9 cellular contexts compared by ENCODE assay signal in the genomic region with DNA sequence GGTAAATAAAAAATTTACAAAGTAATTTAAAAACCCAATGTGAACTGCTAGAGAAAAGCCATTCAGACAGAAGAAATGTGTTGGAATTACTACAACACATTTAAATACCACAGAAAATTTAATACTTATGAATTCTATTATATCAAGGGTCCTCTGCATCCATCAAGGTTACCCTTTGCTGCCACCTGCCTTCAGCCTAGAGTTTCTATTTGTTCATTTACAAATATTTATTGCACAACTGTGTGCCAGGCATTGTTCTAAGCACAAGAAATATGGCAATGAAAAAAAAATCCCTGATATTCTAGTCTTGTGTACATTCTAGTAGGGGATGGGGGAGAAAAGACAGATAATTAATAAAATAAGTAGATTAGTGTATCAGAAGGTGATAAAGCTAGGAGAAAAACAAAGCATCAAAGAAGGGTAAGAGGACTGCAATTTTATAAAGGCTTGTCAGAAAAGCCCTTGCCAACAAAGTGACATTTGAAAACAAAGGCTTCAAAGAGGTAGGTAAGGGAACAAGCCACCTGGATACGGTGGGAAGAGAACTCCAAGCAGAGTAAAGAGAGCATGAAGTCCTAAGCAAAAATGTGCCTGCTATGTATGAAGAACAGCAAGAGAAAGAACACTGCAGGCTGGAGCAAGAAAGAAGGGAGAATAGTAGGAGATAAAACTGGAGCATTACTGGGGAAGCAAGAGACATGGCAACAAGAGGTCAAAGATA. TPM values are rescaled to one million over a fixed set of nuclear protein-coding genes. Genes with fewer than 3 reads are reported as not detected.
A peak's percentile ranks its signal among the peaks of the same experiment; 100 is the strongest.
DNase-seq lines count a peak whose midpoint lies in the region; ATAC-seq and TF ChIP-seq lines count a peak whose summit lies in the region.
"Had no signal": no experiment of that assay in that cellular context is flagged by ENCODE, and none has a peak within 500 bp of the region (broad histone marks: within the 10 kb centered on the region; RNA-seq: fewer than 3 reads in every experiment).

No MANE protein-coding gene starts in this region.

- no peak overlapping the region for H3K4ac ChIP-seq in trophoblast cell (ENCODE audit: low read depth, low read length)

- peak; percentile 7 for DNase-seq in DMS 273 (lab: John Stamatoyannopoulos, UW; ENCODE audit: unreplicated experiment)
- no peak for DNase-seq in DMS 273 treated with DMSO at 0.1 percent for 48 hours (lab: John Stamatoyannopoulos, UW)
- DNase-seq in Jurkat, Clone E6-1 (ENCODE audit: low read depth, low spot score), result peak; percentile 22
- DNase-seq in body of pancreas, result peak; percentile 35 to 69 (median 59)
- DNase-seq in mesothelial cell of epicardium (ENCODE audit: low spot score in 2 of 2, unreplicated experiment in 2 of 2), result no peak
- DNase-seq in activated gamma-delta T cell (lab: John Stamatoyannopoulos, UW), result no peak
- DNase-seq in trophoblast cell, result no peak
- DNase-seq: 8988T had no signal

- H3K27ac ChIP-seq in body of pancreas (peak overlapping the region in 3 of 4 donors; percentile 15 to 29 (median 25)), trophoblast cell (ENCODE audit: low read depth, low read length) (no peak overlapping the region)

- H4K91ac ChIP-seq in trophoblast cell (ENCODE audit: low read depth, low read length), result no peak overlapping the region

- no peak overlapping the region for H3K23ac ChIP-seq in trophoblast cell (ENCODE audit: low read length)

- H3K4me2 ChIP-seq in trophoblast cell (ENCODE audit: low read length), result no peak overlapping the region

- H2BK5ac ChIP-seq in trophoblast cell (ENCODE audit: low read depth, low read length, poor library complexity), result no peak overlapping the region

- no peak overlapping the region for H2BK12ac ChIP-seq in trophoblast cell (ENCODE audit: low read length)

- H3K9me3 ChIP-seq in body of pancreas (no peaks in the 10 kb centered on the region), trophoblast cell (ENCODE audit: insufficient read depth, low read depth, low read length) (peaks cover 2% of the 10 kb centered on the region)

- H3K27ac Mint-ChIP-seq in mesothelial cell of epicardium, result peak overlapping the region; percentile 4

- H3K9ac ChIP-seq in trophoblast cell (ENCODE audit: low read length), result no peak overlapping the region

- H3K4me3 ChIP-seq in Jurkat, Clone E6-1 (ENCODE audit: low read length), result no peak overlapping the region
- H3K4me3 ChIP-seq in body of pancreas (no peak overlapping the region), trophoblast cell (ENCODE audit: low read depth, low read length) (no peak overlapping the region)

- no peak overlapping the region for H3K14ac ChIP-seq in trophoblast cell (ENCODE audit: low read length)

- no peaks in the 10 kb centered on the region for H3K79me1 ChIP-seq in trophoblast cell (ENCODE audit: low read length)

- no peaks in the 10 kb centered on the region for H3K79me2 ChIP-seq in trophoblast cell (ENCODE audit: control insufficient read depth, insufficient read depth, low read length, poor library complexity)

- H4K12ac ChIP-seq in trophoblast cell (ENCODE audit: low read depth, low read length), result no peak overlapping the region

- H3K18ac ChIP-seq in trophoblast cell (ENCODE audit: low read length), result no peak overlapping the region

- H3K9me3 Mint-ChIP-seq in mesothelial cell of epicardium, result no peaks in the 10 kb centered on the region

- H3K27me3 ChIP-seq in body of pancreas (no peaks in the 10 kb centered on the region), trophoblast cell (ENCODE audit: insufficient read depth, low read length) (no peaks in the 10 kb centered on the region)

- H4K8ac ChIP-seq in trophoblast cell (ENCODE audit: low read depth, low read length), result no peak overlapping the region

- peaks cover 57% of the 10 kb centered on the region for H3K36me3 Mint-ChIP-seq in mesothelial cell of epicardium

- no peak overlapping the region for H2BK120ac ChIP-seq in trophoblast cell (ENCODE audit: insufficient read depth, low read length, poor library complexity)

- H3K4me1 ChIP-seq in body of pancreas, result peaks cover 15% of the 10 kb centered on the region
- no peaks in the 10 kb centered on the region for H3K4me1 ChIP-seq in trophoblast cell (ENCODE audit: control insufficient read depth in 1 of 2, insufficient read depth in 2 of 2, low read length in 2 of 2)

- H3K4me3 Mint-ChIP-seq in mesothelial cell of epicardium, result no peak overlapping the region

- 22 to 35% methylated on average over 1 of the region's 1 CpG for WGBS in body of pancreas, 2 donors
- WGBS in trophoblast cell (ENCODE audit: extremely low coverage, insufficient coverage, insufficient read length), result no CpG with 5 or more reads among the region's 1 CpG

- H3K27me3 Mint-ChIP-seq in mesothelial cell of epicardium (ENCODE audit: low read depth), result no peaks in the 10 kb centered on the region

- intact Hi-C loops in body of pancreas (cut with DNase I), result no loop called here

- H3K36me3 ChIP-seq in body of pancreas (replicated peaks in 1 of 2; ENCODE audit: insufficient read depth in 1 of 2, low read depth in 2 of 2) (peaks cover 18 to 28% of the 10 kb centered on the region in 2 donors), trophoblast cell (ENCODE audit: control insufficient read depth in 1 of 2, insufficient read depth in 2 of 2, low read length in 2 of 2) (peaks cover 21 to 36% of the 10 kb centered on the region in 2 experiments)

- TF ChIP-seq CTCF in body of pancreas (IDR thresholded peaks at IDR 0.05) (peak in 6 of 7 experiments; percentile 31 to 70 (median 48)), mesothelial cell of epicardium (IDR thresholded peaks at IDR 0.05; ENCODE audit: unreplicated experiment) (no peak)

- peak; percentile 78 for ATAC-seq in body of pancreas
- no peak for ATAC-seq in GM18517 (IDR thresholded peaks at IDR 0.05; ENCODE audit: unreplicated experiment)

- H2AK5ac ChIP-seq in trophoblast cell (ENCODE audit: low read length), result no peak overlapping the region

- no peak for TF ChIP-seq POLR2A in body of pancreas (IDR thresholded peaks at IDR 0.05)

- no peaks in the 10 kb centered on the region for H3K4me1 Mint-ChIP-seq in mesothelial cell of epicardium

- H2AFZ ChIP-seq in trophoblast cell (ENCODE audit: insufficient read depth, low read length, poor library complexity), result no peak overlapping the region

RNA-seq across cellular contexts. Expression of gene SLC6A13, which starts 59.1 kb away (rescaled TPM):
- not detected for polyA plus RNA-seq in Jurkat, Clone E6-1 (2012; ENCODE audit: insufficient read depth, insufficient read length)
- not detected for total RNA-seq in body of pancreas
- 0.97 to 2.5 TPM (median 1.2 TPM) in 3 replicates for total RNA-seq in mesothelial cell of epicardium
- 0.21 and 0.26 TPM in 2 replicates for polyA plus RNA-seq in trophoblast cell (2013)

Comparison
In these comparisons a context has a peak if more than half of its experiments do, and no peak if none do; other contexts are left out.
1. DNase-seq: peak in DMS 273 (single experiment), Jurkat, Clone E6-1 (single experiment) and body of pancreas (4 of 4); none in DMS 273 treated with DMSO at 0.1 percent for 48 hours (single experiment), mesothelial cell of epicardium (0 of 2), activated gamma-delta T cell (single experiment) and trophoblast cell (0 of 2).